1 cellular context compared by ENCODE assay signal in genomic region chr11:1043563-1044096, GRCh38.
TF ChIP-seq lines count a peak whose summit lies in the region.

No MANE protein-coding gene starts in this region.

TF ChIP-seq in K562, 482 proteins besides CTCF, POLR2A, EP300 and RAD21 (continued from another document):
- no peak for TF ChIP-seq REST (CRISPR knock-in tag; IDR thresholded peaks at IDR 0.05; ENCODE audit: low read depth)
- no peak for TF ChIP-seq SREBF1 (IDR thresholded peaks at IDR 0.05; ENCODE audit: borderline replicate concordance, low read depth, low read length)
- no peak for TF ChIP-seq RBFOX2 (IDR thresholded peaks at IDR 0.05; ENCODE audit: low read depth, low read length)
- TF ChIP-seq KDM1A (IDR thresholded peaks at IDR 0.05): no peak
- 0 out of 2 replicates have a peak, but pooled peaks have one; percentile 15 for TF ChIP-seq SAFB (IDR thresholded peaks at IDR 0.05; ENCODE audit: borderline replicate concordance, low read depth, low read length)
- peak; percentile 75 for TF ChIP-seq MAX (CRISPR knock-in tag; IDR thresholded peaks at IDR 0.05)
- TF ChIP-seq RUNX1 (IDR thresholded peaks at IDR 0.05; ENCODE audit: low read depth): no peak
- TF ChIP-seq ZMIZ1 (IDR thresholded peaks at IDR 0.05; ENCODE audit: low read depth in 2 of 2, low read length in 2 of 2): no peak
- no peak for TF ChIP-seq ZNF592 (IDR thresholded peaks at IDR 0.05)
- TF ChIP-seq TCF7 (IDR thresholded peaks at IDR 0.05; ENCODE audit: borderline replicate concordance): no peak
- peak in 1 of 2 experiments; percentile 40 for TF ChIP-seq E2F6 (IDR thresholded peaks at IDR 0.05; ENCODE audit: borderline replicate concordance in 1 of 2, extremely low read depth in 1 of 2, insufficient read depth in 1 of 2, insufficient read length in 1 of 2, low read depth in 1 of 2, low read length in 1 of 2, poor library complexity in 1 of 2, severe bottlenecking in 1 of 2)
- peak; percentile 43; the same call in 1 of the 2 replicates for TF ChIP-seq RAD51 (IDR thresholded peaks at IDR 0.05; ENCODE audit: borderline replicate concordance, low read depth)
- no peak for TF ChIP-seq CGGBP1 (CRISPR knock-in tag; IDR thresholded peaks at IDR 0.05)
- TF ChIP-seq SPI1 (IDR thresholded peaks at IDR 0.05; ENCODE audit: borderline replicate concordance, low read depth, low read length): no peak
